ENCODE assay signal across 8 cellular contexts in genomic region chr14:105314287-105315185, GRCh38. TPM values are rescaled to one million over a fixed set of nuclear protein-coding genes. Genes with fewer than 3 reads are reported as not detected.
DNase-seq lines count a peak whose midpoint lies in the region; ATAC-seq and TF ChIP-seq lines count a peak whose summit lies in the region.

TSS of gene PACS2 (plus strand) at chr14:105314748. CDS start at chr14:105314919, 171 bp downstream.

- H2AFZ ChIP-seq in neuron (ENCODE audit: low read depth, low read length), result peak within 1 kb of the TSS; percentile 30

- peak; percentile 51 for ATAC-seq in GM21529 (IDR thresholded peaks at IDR 0.05; ENCODE audit: unreplicated experiment)

- TF ChIP-seq CTCF in suprapubic skin (IDR thresholded peaks at IDR 0.05), result no peak

- peak within 1 kb of the TSS; percentile 79 for H3K27ac ChIP-seq in suprapubic skin

- DNase-seq in DMS79 (lab: John Stamatoyannopoulos, UW) (peak; percentile 60), KG1 (lab: John Stamatoyannopoulos, UW) (peak; percentile 80), SHP77 treated with DMSO at 0.1 percent for 48 hours (lab: John Stamatoyannopoulos, UW) (peak; percentile 20), foreskin melanocyte (peak; percentile 55), suprapubic skin (ENCODE audit: low spot score in 2 of 2) (no peak)
- peak in 3 of 4 experiments; percentile 46 to 76 (median 57) for DNase-seq in activated naive CD4-positive, alpha-beta T cell (lab: John Stamatoyannopoulos, UW)

- H3K4me1 ChIP-seq in neuron (ENCODE audit: insufficient read depth, low read length) (peaks cover 16% of the 10 kb centered on the region), suprapubic skin (peaks cover 45% of the 10 kb centered on the region)

- no peak for TF ChIP-seq POLR2A in suprapubic skin (IDR thresholded peaks at IDR 0.05)

- no peak for TF ChIP-seq EP300 in suprapubic skin (IDR thresholded peaks at IDR 0.05)

- H3K9me3 ChIP-seq in neuron (ENCODE audit: low read length), result no peaks in the 10 kb centered on the region
- no peaks in the 10 kb centered on the region for H3K9me3 ChIP-seq in suprapubic skin

- H3K36me3 ChIP-seq in neuron (ENCODE audit: insufficient read depth, low read length) (no peaks in the 10 kb centered on the region), suprapubic skin (no peaks in the 10 kb centered on the region)

- no peaks in the 10 kb centered on the region for H3K27me3 ChIP-seq in neuron (ENCODE audit: insufficient read depth, low read length)
- no peaks in the 10 kb centered on the region for H3K27me3 ChIP-seq in suprapubic skin

- no CpG with 5 or more reads among the region's 160 CpGs for WGBS in suprapubic skin

- H3K4me3 ChIP-seq in neuron (ENCODE audit: low read length), result peak within 1 kb of the TSS; percentile 72
- peak within 1 kb of the TSS; percentile 82 for H3K4me3 ChIP-seq in suprapubic skin

RNA-seq across cellular contexts. Expression of gene PACS2, which starts in this region (rescaled TPM):
- 100 to 1,000 TPM in 1 of 4 donors, 10 to 100 TPM in 3; 41.9 to 100 (median 66.6) TPM for total RNA-seq in suprapubic skin

Comparison
In these comparisons a context has a peak if more than half of its experiments do, and no peak if none do; other contexts are left out.
1. DNase-seq: peak in DMS79 (single experiment), KG1 (single experiment), SHP77 treated with DMSO at 0.1 percent for 48 hours (single experiment), activated naive CD4-positive, alpha-beta T cell (3 of 4) and foreskin melanocyte (single experiment); none in suprapubic skin (0 of 2).